Comparison of ENCODE assay signal across 8 cellular contexts in genomic region chr10:14878266-14879054, GRCh38. TPM values are rescaled to one million over a fixed set of nuclear protein-coding genes. Genes with fewer than 3 reads are reported as not detected.
DNase-seq lines count a peak whose midpoint lies in the region; ATAC-seq and TF ChIP-seq lines count a peak whose summit lies in the region.

SUV39H2 (plus strand) TSS chr10:14878866; CDS start chr10:14878889, 23 bp downstream.

- H3K9me3 ChIP-seq in heart left ventricle = no peaks in the 10 kb centered on the region

- H3K36me3 ChIP-seq in heart left ventricle = no peaks in the 10 kb centered on the region

- no peaks in the 10 kb centered on the region for H3K27me3 ChIP-seq in heart left ventricle

- H3K27ac ChIP-seq in adipose tissue (ENCODE audit: low read depth, low read length) (peak within 1 kb of the TSS; percentile 73), heart left ventricle (peak within 1 kb of the TSS; percentile 82 to 99 (median 97))

- H3K36me3 Mint-ChIP-seq in T-cell (peaks cover 2% of the 10 kb centered on the region), type B pancreatic cell (peaks cover 10% of the 10 kb centered on the region)

- WGBS in adipose tissue, 3 donors = 0% methylated on average over 65 to 92 of the region's 92 CpGs
- 0 to 1% (median 0%) methylated on average over 34 to 92 of the region's 92 CpGs for WGBS in heart left ventricle, 4 donors

- H3K27ac Mint-ChIP-seq in T-cell (peak within 1 kb of the TSS; percentile 74 to 82), type B pancreatic cell (peak within 1 kb of the TSS; percentile 94)

- in situ Hi-C loops in GM13977 (cut with MboI; ENCODE audit: low pct_unique_long_range_greater_than_20kb, low sequenced_read_pairs, unreplicated experiment) = no loop called here

- no peaks in the 10 kb centered on the region for H3K9me3 Mint-ChIP-seq in T-cell
- no peaks in the 10 kb centered on the region for H3K9me3 Mint-ChIP-seq in type B pancreatic cell

- ATAC-seq in HG02870 (IDR thresholded peaks at IDR 0.05; ENCODE audit: unreplicated experiment) = peak; percentile 90
- peak; percentile 89 to 93 (median 93) for ATAC-seq in T-cell (replicated peaks in 1 of 4)
- ATAC-seq in heart left ventricle = peak; percentile 89 to 98 (median 95)

- TF ChIP-seq CTCF in GM13977 (IDR thresholded peaks at IDR 0.05; ENCODE audit: extremely low read depth, insufficient read depth, missing control alignments) (no peak), heart left ventricle (IDR thresholded peaks at IDR 0.05) (peak in 5 of 12 donors; percentile 13 to 37 (median 29)), type B pancreatic cell (conservative IDR thresholded peaks at IDR 0.05) (no peak)

- DNase-seq in GM13977 (ENCODE audit: low spot score) = peak; percentile 100
- DNase-seq in NCI-H146 (lab: John Stamatoyannopoulos, UW) = peak; percentile 98
- DNase-seq in T-cell = peak; percentile 70 to 93 (median 81)
- peak; percentile 96 to 98 (median 97) for DNase-seq in heart left ventricle
- peak; percentile 94 for DNase-seq in pons (ENCODE audit: low spot score)
- peak; percentile 99 for DNase-seq in type B pancreatic cell (ENCODE audit: extremely low spot score, unreplicated experiment)

- intact Hi-C loops in heart left ventricle (cut with DNase I) = loop anchor here in 8 of 10 donors (1.0 to 10.0 kb wide), 9 partner anchors 36 to 216 kb away; partner anchors contain the start of genes CDNF (in 5 of the 8), HSPA14 (in 5 of the 8), MSANTD7 (in 5 of the 8) and DCLRE1C (in 3 of the 8)

- H3K4me1 Mint-ChIP-seq in T-cell (peaks cover 31 to 40% (median 35%) of the 10 kb centered on the region in 3 donors), type B pancreatic cell (ENCODE audit: unreplicated experiment) (peaks cover 34% of the 10 kb centered on the region)

- H3K4me3 ChIP-seq in heart left ventricle = peak within 1 kb of the TSS; percentile 74 to 97 (median 90)

- H3K4me3 Mint-ChIP-seq in T-cell = peak within 1 kb of the TSS; percentile 92 to 93 (median 92)
- H3K4me3 Mint-ChIP-seq in type B pancreatic cell = peak within 1 kb of the TSS; percentile 98

- peak in 1 of 2 donors; percentile 72 for TF ChIP-seq POLR2A in heart left ventricle (IDR thresholded peaks at IDR 0.05)

- H3K27me3 Mint-ChIP-seq in T-cell (no peaks in the 10 kb centered on the region), type B pancreatic cell (no peaks in the 10 kb centered on the region)

- peaks cover 0 to 36% (median 22%) of the 10 kb centered on the region in 12 donors for H3K4me1 ChIP-seq in heart left ventricle

- POLR2A ChIA-PET in T-cell (lab: Charles Lee) = interaction anchor here (0.5 to 2.2 kb wide), 4 partner anchors 41 to 319 kb away, joined by 3 to 13 read pairs (median 5); partner anchors contain the start of genes CDNF (in 1 of the 2), HSPA14 (in 1 of the 2) and MSANTD7 (in 1 of the 2)

- CTCF ChIA-PET in T-cell (lab: Charles Lee) = interaction anchor here (0.6 to 2.2 kb wide), 6 partner anchors 11 to 616 kb away, joined by 3 to 13 read pairs (median 3); partner anchors contain the start of genes CDNF (in 1 of the 2), HSPA14 (in 1 of the 2) and MSANTD7 (in 1 of the 2)

RNA-seq across cellular contexts. Expression of gene SUV39H2, which starts in this region (rescaled TPM):
- total RNA-seq in T-cell = 1 to 10 TPM; 2.4 to 5.1 (median 3.4) TPM
- 1 to 10 TPM; 1.6 to 4.5 (median 4.5) TPM for polyA plus RNA-seq in adipose tissue
- total RNA-seq in heart left ventricle = 1 to 10 TPM; 1.3 to 8.4 (median 5.5) TPM
- polyA plus RNA-seq in heart left ventricle = 1 to 10 TPM; 1.7 to 3.2 TPM
- 16.5 and 39.7 TPM in 2 replicates for total RNA-seq in type B pancreatic cell (ENCODE audit: low replicate concordance)

Comparison
In these comparisons a context has a peak if more than half of its experiments do, and no peak if none do; other contexts are left out.
1. Peak in every context shown above with its lines: DNase-seq, ATAC-seq, H3K4me3 ChIP-seq and H3K27ac ChIP-seq.